ENCODE assay signal across 13 cellular contexts in the genomic region with DNA sequence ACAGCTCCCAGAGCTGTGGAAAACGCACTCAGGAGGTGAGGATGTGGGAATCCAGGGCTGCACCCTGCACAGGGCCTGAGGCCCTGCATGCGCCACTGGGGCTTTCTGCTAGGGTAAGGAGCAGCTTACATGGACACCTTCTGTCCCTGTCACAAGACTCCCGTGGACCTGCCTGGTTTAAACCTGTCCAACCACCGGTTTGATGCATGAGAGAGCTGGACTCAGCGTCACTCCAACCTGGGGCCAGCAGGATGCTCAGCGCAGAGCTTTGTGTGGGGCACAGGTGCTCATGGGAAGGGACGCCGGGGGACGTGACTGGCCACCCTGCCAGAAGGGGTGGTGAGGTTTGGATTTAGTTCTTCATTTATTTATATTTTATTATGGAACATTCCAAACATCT. TPM values are rescaled to one million over a fixed set of nuclear protein-coding genes. Genes with fewer than 3 reads are reported as not detected.
DNase-seq lines count a peak whose midpoint lies in the region; ATAC-seq and TF ChIP-seq lines count a peak whose summit lies in the region.
"Had no signal": no experiment of that assay in that cellular context is flagged by ENCODE, and none has a peak within 500 bp of the region (broad histone marks: within the 10 kb centered on the region; RNA-seq: fewer than 3 reads in every experiment).

No MANE protein-coding gene starts in this region.

- no peaks in the 10 kb centered on the region for H3K79me2 ChIP-seq in neural progenitor cell (ENCODE audit: low read depth)

- no peak for TF ChIP-seq POLR2A in esophagus squamous epithelium (IDR thresholded peaks at IDR 0.05)

- H3K27ac ChIP-seq in neural progenitor cell, result no peak overlapping the region
- H3K27ac ChIP-seq in tibial artery, result no peak overlapping the region
- H3K27ac ChIP-seq in esophagus squamous epithelium, result no peak overlapping the region

- no peaks in the 10 kb centered on the region for H4K20me1 ChIP-seq in neural progenitor cell (ENCODE audit: low read depth)

- H3K9me3 ChIP-seq in neural progenitor cell (ENCODE audit: low read depth) (no peaks in the 10 kb centered on the region), tibial artery (no peaks in the 10 kb centered on the region), esophagus squamous epithelium (no peaks in the 10 kb centered on the region)

- peaks cover 22% of the 10 kb centered on the region for H3K27me3 ChIP-seq in neural progenitor cell
- peaks cover 0 to 24% of the 10 kb centered on the region in 2 donors for H3K27me3 ChIP-seq in tibial artery
- H3K27me3 ChIP-seq in esophagus squamous epithelium, result peaks cover 0 to 19% (median 0%) of the 10 kb centered on the region in 4 donors

- H3K4me3 ChIP-seq in neural progenitor cell (no peak overlapping the region), tibial artery (no peak overlapping the region), esophagus squamous epithelium (no peak overlapping the region)

- no peak overlapping the region for H3K4me3 Mint-ChIP-seq in neural progenitor cell
- H3K4me3 Mint-ChIP-seq: CD8-positive, alpha-beta T cell; H9 had no signal

- H3K36me3 Mint-ChIP-seq in neural progenitor cell, result peaks cover 1% of the 10 kb centered on the region
- H3K36me3 Mint-ChIP-seq: CD8-positive, alpha-beta T cell had no signal

- no peak overlapping the region for H3K27ac Mint-ChIP-seq in neural progenitor cell
- H3K27ac Mint-ChIP-seq: CD8-positive, alpha-beta T cell; H9 had no signal

- peaks cover 12% of the 10 kb centered on the region for H3K27me3 Mint-ChIP-seq in neural progenitor cell (ENCODE audit: insufficient read depth, low read depth)

- TF ChIP-seq CTCF in neural progenitor cell (IDR thresholded peaks at IDR 0.05), result no peak
- TF ChIP-seq CTCF in tibial artery (IDR thresholded peaks at IDR 0.05), result no peak
- TF ChIP-seq CTCF in esophagus squamous epithelium (IDR thresholded peaks at IDR 0.05), result no peak

- no peak for ATAC-seq in HG03520 (IDR thresholded peaks at IDR 0.05; ENCODE audit: unreplicated experiment)
- ATAC-seq: CD8-positive, alpha-beta T cell had no signal

- DNase-seq in activated effector memory CD4-positive, alpha-beta T cell treated with anti-CD3 and anti-CD28 coated beads, Interleukin-2, amount 50 U/mL, for 16 hours, result peak; percentile 60
- DNase-seq in activated effector memory CD4-positive, alpha-beta T cell treated with Interleukin-2 at 50 U/mL for 16 hours, result no peak
- peak; percentile 37 for DNase-seq in ecto neural progenitor cell (ENCODE audit: low spot score)
- no peak for DNase-seq in neural progenitor cell (ENCODE audit: low spot score)
- DNase-seq in tibial artery, result peak; percentile 15 to 29
- DNase-seq in RKO (ENCODE audit: low spot score), result no peak
- DNase-seq in esophagus squamous epithelium (lab: John Stamatoyannopoulos, UW), result no peak
- DNase-seq: 8988T; CD8-positive, alpha-beta T cell; NCI-H187; NCI-H526 treated with DMSO at 0.1 percent for 48 hours had no signal

- no peaks in the 10 kb centered on the region for H3F3A ChIP-seq in neural progenitor cell (ENCODE audit: low read depth)

- H3K9ac ChIP-seq in neural progenitor cell, result no peak overlapping the region

- peaks cover 32% of the 10 kb centered on the region for H3K4me1 Mint-ChIP-seq in neural progenitor cell

- peaks cover 12% of the 10 kb centered on the region for H3K4me1 ChIP-seq in neural progenitor cell
- H3K4me1 ChIP-seq in tibial artery, result no peaks in the 10 kb centered on the region
- peaks cover 0 to 16% (median 0%) of the 10 kb centered on the region in 3 donors for H3K4me1 ChIP-seq in esophagus squamous epithelium

- H3K9me3 Mint-ChIP-seq in neural progenitor cell, result no peaks in the 10 kb centered on the region
- H3K9me3 Mint-ChIP-seq: CD8-positive, alpha-beta T cell; H9 had no signal

- H2AFZ ChIP-seq in neural progenitor cell (replicated peaks), result peak overlapping the region; percentile 5

- intact Hi-C loops in tibial artery (cut with DNase I; ENCODE audit: low total_unique reads), result no loop called here
- intact Hi-C loops in esophagus squamous epithelium (cut with DNase I), result no loop called here

- 94% methylated on average over 6 of the region's 9 CpGs; no CpG with 5 or more reads in 1 of the 2 donors for WGBS in esophagus squamous epithelium, 2 donors

- H3K36me3 ChIP-seq in neural progenitor cell (no peaks in the 10 kb centered on the region), tibial artery (no peaks in the 10 kb centered on the region), esophagus squamous epithelium (no peaks in the 10 kb centered on the region)

- H3K4me2 ChIP-seq in neural progenitor cell, result no peak overlapping the region

RNA-seq across cellular contexts. Expression of a gene that starts 24.2 kb away (rescaled TPM):
- total RNA-seq in neural progenitor cell (ENCODE audit: low replicate concordance) (2.6 TPM in 1 of 2 replicates, not detected in the other), esophagus squamous epithelium (under 1 TPM; 0.26 to 0.83 (median 0.66) TPM)

Comparison
In these comparisons a context has a peak if more than half of its experiments do, and no peak if none do; other contexts are left out.
1. DNase-seq: peak in activated effector memory CD4-positive, alpha-beta T cell treated with anti-CD3 and anti-CD28 coated beads, Interleukin-2, amount 50 U/mL, for 16 hours (single experiment), ecto neural progenitor cell (single experiment) and tibial artery (2 of 2); none in activated effector memory CD4-positive, alpha-beta T cell treated with Interleukin-2 at 50 U/mL for 16 hours (single experiment), neural progenitor cell (single experiment), RKO (single experiment) and esophagus squamous epithelium (single experiment).